ENCODE assay signal across 7 cellular contexts in genomic region chr10:22513483-22514413, GRCh38.
DNase-seq lines count a peak whose midpoint lies in the region; ATAC-seq and TF ChIP-seq lines count a peak whose summit lies in the region.
"Not testable (repeated sequence)": the region's sequence is repeated elsewhere in the genome, so short reads cannot be mapped to it uniquely, and the experiment has no call there.

No MANE protein-coding gene starts in this region.

- not testable (repeated sequence) for H3K27ac ChIP-seq in GM23338 (ENCODE audit: low read depth); RWPE2 (ENCODE audit: poor library complexity, severe bottlenecking); mesendoderm (ENCODE audit: low read depth, low read length); prostate gland

- H3K9ac ChIP-seq in iPS-15b (ENCODE audit: low read depth, low read length); mesendoderm (ENCODE audit: low read length): not testable (repeated sequence)

- not testable (repeated sequence) for H4K5ac ChIP-seq in mesendoderm (ENCODE audit: low read length)

- intact Hi-C loops in prostate gland (cut with DNase I), result not testable (repeated sequence)

- not testable (repeated sequence) for H3K4me1 ChIP-seq in GM23338 (ENCODE audit: insufficient read depth); RWPE2 (ENCODE audit: insufficient read depth, poor library complexity, severe bottlenecking); iPS-15b (ENCODE audit: control insufficient read depth, insufficient read depth, low read length); mesendoderm (ENCODE audit: control insufficient read depth, low read depth, low read length); prostate gland (replicated peaks)

- H3K4ac ChIP-seq in mesendoderm (ENCODE audit: low read depth, low read length), result not testable (repeated sequence)

- peak overlapping the region; percentile 77 for H3K4me2 ChIP-seq in GM23338
- not testable (repeated sequence) for H3K4me2 ChIP-seq in mesendoderm (ENCODE audit: low read length)

- peaks cover 26% of the 10 kb centered on the region for H3K9me3 Mint-ChIP-seq in GM23338

- peak overlapping the region; percentile 91 for H2AFZ ChIP-seq in GM23338

- not testable (repeated sequence) for H3K36me3 Mint-ChIP-seq in GM23338 (ENCODE audit: low read depth)

- H3K56ac ChIP-seq in mesendoderm (ENCODE audit: low read length), result peak overlapping the region; percentile 49

- TF ChIP-seq CTCF in GM23338 (conservative IDR thresholded peaks at IDR 0.05; ENCODE audit: low read depth in 2 of 2), result peak; percentile 55 to 64
- TF ChIP-seq CTCF in RWPE2 (IDR thresholded peaks at IDR 0.05; ENCODE audit: poor library complexity, severe bottlenecking); choroid plexus epithelial cell (conservative IDR thresholded peaks at IDR 0.05; ENCODE audit: low read depth, low read length); prostate gland (IDR thresholded peaks at IDR 0.05): not testable (repeated sequence)

- H4K8ac ChIP-seq in mesendoderm (ENCODE audit: low read depth, low read length), result not testable (repeated sequence)

- H2AK5ac ChIP-seq in mesendoderm (ENCODE audit: low read length), result not testable (repeated sequence)

- H3F3A ChIP-seq in GM23338 (replicated peaks; ENCODE audit: low read depth), result not testable (repeated sequence)

- DNase-seq in GM23338 (ENCODE audit: low spot score) (peak; percentile 84), NCI-H146 treated with DMSO at 0.1 percent for 48 hours (lab: John Stamatoyannopoulos, UW; ENCODE audit: unreplicated experiment) (peak; percentile 18), choroid plexus epithelial cell (ENCODE audit: low read depth) (peak; percentile 25), mesendoderm (peak; percentile 74), prostate gland (ENCODE audit: low spot score) (peak; percentile 67)
- DNase-seq in RWPE2 (ENCODE audit: low spot score), result not testable (repeated sequence)

- not testable (repeated sequence) for H3K23ac ChIP-seq in mesendoderm (ENCODE audit: low read length)

- not testable (repeated sequence) for H3K79me1 ChIP-seq in mesendoderm (ENCODE audit: low read length)

- TF ChIP-seq POLR2A in prostate gland (IDR thresholded peaks at IDR 0.05), result not testable (repeated sequence)

- not testable (repeated sequence) for H3K27me3 Mint-ChIP-seq in GM23338 (ENCODE audit: insufficient read depth, low read depth, poor library complexity)

- peak overlapping the region; percentile 49 for H3K4me3 ChIP-seq in GM23338
- H3K4me3 ChIP-seq in RWPE2 (ENCODE audit: severe bottlenecking); choroid plexus epithelial cell (ENCODE audit: low read depth, low read length); mesendoderm (ENCODE audit: low read length); prostate gland: not testable (repeated sequence)
- peak overlapping the region; percentile 55 for H3K4me3 ChIP-seq in iPS-15b (ENCODE audit: low read depth, low read length)

- not testable (repeated sequence) for H2BK15ac ChIP-seq in mesendoderm (replicated peaks; ENCODE audit: low read depth)

- H3K79me2 ChIP-seq in GM23338 (replicated peaks; ENCODE audit: insufficient read depth); mesendoderm (ENCODE audit: control insufficient read depth, insufficient read depth, low read length): not testable (repeated sequence)

- not testable (repeated sequence) for H3K9me3 ChIP-seq in RWPE2 (ENCODE audit: severe bottlenecking); iPS-15b (ENCODE audit: control insufficient read depth, insufficient read depth, low read length); prostate gland

- not testable (repeated sequence) for H4K20me1 ChIP-seq in GM23338 (replicated peaks; ENCODE audit: insufficient read depth)

- H3K9me2 ChIP-seq in GM23338 (ENCODE audit: insufficient read depth), result not testable (repeated sequence)

- no CpG with 5 or more reads among the region's 19 CpGs for WGBS in mesendoderm (ENCODE audit: extremely low coverage, insufficient coverage, low lambda C conversion rate)
- WGBS in prostate gland, result 49% methylated on average over 19 of the region's 19 CpGs

- not testable (repeated sequence) for H3K4me1 Mint-ChIP-seq in GM23338

- not testable (repeated sequence) for H3K18ac ChIP-seq in mesendoderm (ENCODE audit: low read length)

- not testable (repeated sequence) for H2BK5ac ChIP-seq in mesendoderm (ENCODE audit: low read length)

- peak overlapping the region; percentile 10; the same call in 1 of the 3 replicates for H3K4me3 Mint-ChIP-seq in GM23338

- ATAC-seq in GM23338 (peak; percentile 95), RWPE2 (ENCODE audit: low read depth) (peak; percentile 71)

- H3K27me3 ChIP-seq in GM23338 (ENCODE audit: insufficient read depth) (peaks cover 11% of the 10 kb centered on the region), iPS-15b (ENCODE audit: control insufficient read depth, insufficient read depth, low read length) (peaks cover 23% of the 10 kb centered on the region)
- H3K27me3 ChIP-seq in RWPE2 (ENCODE audit: insufficient read depth, poor library complexity, severe bottlenecking); mesendoderm (ENCODE audit: insufficient read depth, low read length, poor library complexity); prostate gland (replicated peaks; ENCODE audit: insufficient read depth): not testable (repeated sequence)

- H3K36me3 ChIP-seq in GM23338 (ENCODE audit: insufficient read depth); RWPE2 (ENCODE audit: low read depth); iPS-15b (ENCODE audit: control insufficient read depth, insufficient read depth, low read length); mesendoderm (ENCODE audit: control insufficient read depth, insufficient read depth, low read length); prostate gland: not testable (repeated sequence)

- H3K27ac Mint-ChIP-seq in GM23338, result not testable (repeated sequence)

- not testable (repeated sequence) for H2BK120ac ChIP-seq in mesendoderm (ENCODE audit: low read depth, low read length)

TF ChIP-seq in GM23338, 12 proteins besides CTCF, POLR2A, EP300 and RAD21:
- peak; percentile 68 for TF ChIP-seq ZNF331 (CRISPR knock-in tag; IDR thresholded peaks at IDR 0.05; ENCODE audit: low read depth)
